1 cellular context compared by ENCODE assay signal in genomic region chr14:80356413-80356812, GRCh38.
TF ChIP-seq lines count a peak whose summit lies in the region.

No MANE protein-coding gene starts in this region.

TF ChIP-seq in GM23338, 12 proteins besides CTCF, POLR2A, EP300 and RAD21 (continued from another document):
- TF ChIP-seq, protein P1, sequence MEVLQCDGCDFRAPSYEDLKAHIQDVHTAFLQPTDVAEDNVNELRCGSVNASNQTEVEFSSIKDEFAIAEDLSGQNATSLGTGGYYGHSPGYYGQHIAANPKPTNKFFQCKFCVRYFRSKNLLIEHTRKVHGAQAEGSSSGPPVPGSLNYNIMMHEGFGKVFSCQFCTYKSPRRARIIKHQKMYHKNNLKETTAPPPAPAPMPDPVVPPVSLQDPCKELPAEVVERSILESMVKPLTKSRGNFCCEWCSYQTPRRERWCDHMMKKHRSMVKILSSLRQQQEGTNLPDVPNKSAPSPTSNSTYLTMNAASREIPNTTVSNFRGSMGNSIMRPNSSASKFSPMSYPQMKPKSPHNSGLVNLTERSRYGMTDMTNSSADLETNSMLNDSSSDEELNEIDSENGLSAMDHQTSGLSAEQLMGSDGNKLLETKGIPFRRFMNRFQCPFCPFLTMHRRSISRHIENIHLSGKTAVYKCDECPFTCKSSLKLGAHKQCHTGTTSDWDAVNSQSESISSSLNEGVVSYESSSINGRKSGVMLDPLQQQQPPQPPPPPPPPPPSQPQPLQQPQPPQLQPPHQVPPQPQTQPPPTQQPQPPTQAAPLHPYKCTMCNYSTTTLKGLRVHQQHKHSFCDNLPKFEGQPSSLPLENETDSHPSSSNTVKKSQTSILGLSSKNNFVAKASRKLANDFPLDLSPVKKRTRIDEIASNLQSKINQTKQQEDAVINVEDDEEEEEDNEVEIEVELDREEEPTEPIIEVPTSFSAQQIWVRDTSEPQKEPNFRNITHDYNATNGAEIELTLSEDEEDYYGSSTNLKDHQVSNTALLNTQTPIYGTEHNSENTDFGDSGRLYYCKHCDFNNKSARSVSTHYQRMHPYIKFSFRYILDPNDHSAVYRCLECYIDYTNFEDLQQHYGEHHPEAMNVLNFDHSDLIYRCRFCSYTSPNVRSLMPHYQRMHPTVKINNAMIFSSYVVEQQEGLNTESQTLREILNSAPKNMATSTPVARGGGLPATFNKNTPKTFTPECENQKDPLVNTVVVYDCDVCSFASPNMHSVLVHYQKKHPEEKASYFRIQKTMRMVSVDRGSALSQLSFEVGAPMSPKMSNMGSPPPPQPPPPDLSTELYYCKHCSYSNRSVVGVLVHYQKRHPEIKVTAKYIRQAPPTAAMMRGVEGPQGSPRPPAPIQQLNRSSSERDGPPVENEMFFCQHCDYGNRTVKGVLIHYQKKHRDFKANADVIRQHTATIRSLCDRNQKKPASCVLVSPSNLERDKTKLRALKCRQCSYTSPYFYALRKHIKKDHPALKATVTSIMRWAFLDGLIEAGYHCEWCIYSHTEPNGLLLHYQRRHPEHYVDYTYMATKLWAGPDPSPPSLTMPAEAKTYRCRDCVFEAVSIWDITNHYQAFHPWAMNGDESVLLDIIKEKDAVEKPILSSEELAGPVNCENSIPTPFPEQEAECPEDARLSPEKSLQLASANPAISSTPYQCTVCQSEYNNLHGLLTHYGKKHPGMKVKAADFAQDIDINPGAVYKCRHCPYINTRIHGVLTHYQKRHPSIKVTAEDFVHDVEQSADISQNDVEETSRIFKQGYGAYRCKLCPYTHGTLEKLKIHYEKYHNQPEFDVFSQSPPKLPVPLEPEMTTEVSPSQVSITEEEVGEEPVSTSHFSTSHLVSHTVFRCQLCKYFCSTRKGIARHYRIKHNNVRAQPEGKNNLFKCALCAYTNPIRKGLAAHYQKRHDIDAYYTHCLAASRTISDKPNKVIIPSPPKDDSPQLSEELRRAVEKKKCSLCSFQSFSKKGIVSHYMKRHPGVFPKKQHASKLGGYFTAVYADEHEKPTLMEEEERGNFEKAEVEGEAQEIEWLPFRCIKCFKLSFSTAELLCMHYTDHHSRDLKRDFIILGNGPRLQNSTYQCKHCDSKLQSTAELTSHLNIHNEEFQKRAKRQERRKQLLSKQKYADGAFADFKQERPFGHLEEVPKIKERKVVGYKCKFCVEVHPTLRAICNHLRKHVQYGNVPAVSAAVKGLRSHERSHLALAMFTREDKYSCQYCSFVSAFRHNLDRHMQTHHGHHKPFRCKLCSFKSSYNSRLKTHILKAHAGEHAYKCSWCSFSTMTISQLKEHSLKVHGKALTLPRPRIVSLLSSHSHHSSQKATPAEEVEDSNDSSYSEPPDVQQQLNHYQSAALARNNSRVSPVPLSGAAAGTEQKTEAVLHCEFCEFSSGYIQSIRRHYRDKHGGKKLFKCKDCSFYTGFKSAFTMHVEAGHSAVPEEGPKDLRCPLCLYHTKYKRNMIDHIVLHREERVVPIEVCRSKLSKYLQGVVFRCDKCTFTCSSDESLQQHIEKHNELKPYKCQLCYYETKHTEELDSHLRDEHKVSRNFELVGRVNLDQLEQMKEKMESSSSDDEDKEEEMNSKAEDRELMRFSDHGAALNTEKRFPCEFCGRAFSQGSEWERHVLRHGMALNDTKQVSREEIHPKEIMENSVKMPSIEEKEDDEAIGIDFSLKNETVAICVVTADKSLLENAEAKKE (CRISPR knock-in tag; IDR thresholded peaks at IDR 0.05) = no peak
